ENCODE assay signal across 15 cellular contexts in genomic region chr18:26134110-26134509, GRCh38. TPM values are rescaled to one million over a fixed set of nuclear protein-coding genes. Genes with fewer than 3 reads are reported as not detected.
DNase-seq lines count a peak whose midpoint lies in the region; ATAC-seq and TF ChIP-seq lines count a peak whose summit lies in the region.
"Had no signal": no experiment of that assay in that cellular context is flagged by ENCODE, and none has a peak within 500 bp of the region (broad histone marks: within the 10 kb centered on the region; RNA-seq: fewer than 3 reads in every experiment).

No MANE protein-coding gene starts in this region.

- H4K12ac ChIP-seq in trophoblast cell (ENCODE audit: low read depth, low read length) = peak overlapping the region; percentile 1

- POLR2A ChIA-PET in activated CD4-positive, alpha-beta T cell treated with anti-CD3 and anti-CD28 coated beads, Interleukin-2, amount 10 ng/mL, durations not matched to agents 7 days and 5 days (lab: Charles Lee) = interaction anchor here (0.6 kb wide), 2 partner anchors 19 to 61 kb away, joined by 3 read pairs; no protein-coding TSS in a partner anchor

- no peak overlapping the region for H4K91ac ChIP-seq in trophoblast cell (ENCODE audit: low read depth, low read length)

- H2BK12ac ChIP-seq in trophoblast cell (ENCODE audit: low read length) = no peak overlapping the region

- H3K27me3 ChIP-seq in trophoblast cell (ENCODE audit: insufficient read depth, low read length) (no peaks in the 10 kb centered on the region), right lobe of liver (no peaks in the 10 kb centered on the region), aorta (ENCODE audit: control insufficient read depth in 1 of 2, insufficient read depth in 2 of 2, low read length in 1 of 2) (peaks cover 0 to 2% of the 10 kb centered on the region in 2 donors)
- H3K27me3 ChIP-seq: esophagus squamous epithelium, suprapubic skin had no signal

- CTCF ChIA-PET in activated CD4-positive, alpha-beta T cell treated with anti-CD3 and anti-CD28 coated beads, Interleukin-2, amount 10 ng/mL, durations not matched to agents 7 days and 5 days (lab: Charles Lee) = no interaction called here

- no peak overlapping the region for H3K9ac ChIP-seq in trophoblast cell (ENCODE audit: low read length)

- peak overlapping the region; percentile 86 for H3K27ac Mint-ChIP-seq in activated CD4-positive, alpha-beta T cell treated with anti-CD3 and anti-CD28 coated beads, Interleukin-2, amount 10 ng/mL, durations not matched to agents 7 days and 5 days
- H3K27ac Mint-ChIP-seq in activated naive CD8-positive, alpha-beta T cell treated with anti-CD3 and anti-CD28 coated beads for 36 hours = peak overlapping the region; percentile 96

- no peak overlapping the region for H3K4ac ChIP-seq in trophoblast cell (ENCODE audit: low read depth, low read length)

- H3K79me2 ChIP-seq in trophoblast cell (ENCODE audit: control insufficient read depth, insufficient read depth, low read length, poor library complexity) = no peaks in the 10 kb centered on the region

- no peak overlapping the region for H2AK5ac ChIP-seq in trophoblast cell (ENCODE audit: low read length)

- intact Hi-C loops in right lobe of liver (cut with DNase I) (no loop called here), aorta (cut with DNase I) (no loop called here)

- TF ChIP-seq CTCF in right lobe of liver (IDR thresholded peaks at IDR 0.05) = no peak

- H3K4me3 ChIP-seq in trophoblast cell (ENCODE audit: low read depth, low read length) = no peak overlapping the region
- H3K4me3 ChIP-seq in right lobe of liver = no peak overlapping the region
- H3K4me3 ChIP-seq in aorta (ENCODE audit: low read length in 2 of 2) = no peak overlapping the region
- H3K4me3 ChIP-seq: suprapubic skin had no signal

- peak; percentile 29 for ATAC-seq in HG03066 (IDR thresholded peaks at IDR 0.05; ENCODE audit: low read depth, unreplicated experiment)
- no peak for ATAC-seq in right lobe of liver
- ATAC-seq in aorta (ENCODE audit: low FRiP score) = no peak

- H3K14ac ChIP-seq in trophoblast cell (ENCODE audit: low read length) = no peak overlapping the region

- H3K79me1 ChIP-seq in trophoblast cell (ENCODE audit: low read length) = no peaks in the 10 kb centered on the region

- H3K4me2 ChIP-seq in trophoblast cell (ENCODE audit: low read length) = no peak overlapping the region

- peaks cover 0 to 2% of the 10 kb centered on the region in 2 experiments for H3K4me1 ChIP-seq in trophoblast cell (ENCODE audit: control insufficient read depth in 1 of 2, insufficient read depth in 2 of 2, low read length in 2 of 2)
- no peaks in the 10 kb centered on the region for H3K4me1 ChIP-seq in right lobe of liver
- H3K4me1 ChIP-seq in aorta (ENCODE audit: control insufficient read depth in 1 of 2, insufficient read depth in 2 of 2, low read length in 2 of 2) = no peaks in the 10 kb centered on the region
- H3K4me1 ChIP-seq: esophagus squamous epithelium, suprapubic skin had no signal

- H3K9me3 ChIP-seq in trophoblast cell (ENCODE audit: insufficient read depth, low read depth, low read length) = peaks cover 3% of the 10 kb centered on the region
- H3K9me3 ChIP-seq in right lobe of liver = no peaks in the 10 kb centered on the region
- H3K9me3 ChIP-seq in aorta (ENCODE audit: control insufficient read depth, low read length) = peaks cover 5% of the 10 kb centered on the region
- H3K9me3 ChIP-seq: esophagus squamous epithelium, suprapubic skin had no signal

- H2BK5ac ChIP-seq in trophoblast cell (ENCODE audit: low read depth, low read length, poor library complexity) = no peak overlapping the region

- H3K18ac ChIP-seq in trophoblast cell (ENCODE audit: low read length) = no peak overlapping the region

- H3K4me1 Mint-ChIP-seq in activated CD4-positive, alpha-beta T cell treated with anti-CD3 and anti-CD28 coated beads, Interleukin-2, amount 10 ng/mL, durations not matched to agents 7 days and 5 days = no peaks in the 10 kb centered on the region
- H3K4me1 Mint-ChIP-seq in activated naive CD8-positive, alpha-beta T cell treated with anti-CD3 and anti-CD28 coated beads for 36 hours = peaks cover 6% of the 10 kb centered on the region

- peak; percentile 7 for DNase-seq in activated CD4-positive, alpha-beta T cell treated with anti-CD3 and anti-CD28 coated beads, Interleukin-2, amount 10 ng/mL, durations not matched to agents 7 days and 5 days
- no peak for DNase-seq in activated CD4-positive, alpha-beta T cell treated with anti-CD3 and anti-CD28 coated beads for 48 hours
- peak; percentile 7 for DNase-seq in activated naive CD8-positive, alpha-beta T cell treated with anti-CD3 and anti-CD28 coated beads for 36 hours
- no peak for DNase-seq in trophoblast cell
- DNase-seq in SIG-M5 treated with dmso at 0.1 percent for 504 hours (lab: John Stamatoyannopoulos, UW; ENCODE audit: unreplicated experiment) = no peak
- DNase-seq in right lobe of liver = no peak
- DNase-seq in aorta = no peak
- DNase-seq: DMS79 treated with DMSO at 0.1 percent for 48 hours, esophagus squamous epithelium, NCI-H446 treated with DMSO at 0.1 percent for 48 hours had no signal

- H3K36me3 ChIP-seq in trophoblast cell (ENCODE audit: control insufficient read depth in 1 of 2, insufficient read depth in 2 of 2, low read length in 2 of 2) = no peaks in the 10 kb centered on the region
- H3K36me3 ChIP-seq in right lobe of liver = no peaks in the 10 kb centered on the region
- H3K36me3 ChIP-seq in aorta (ENCODE audit: control insufficient read depth in 1 of 2, insufficient read depth in 2 of 2, low read length in 1 of 2) = no peaks in the 10 kb centered on the region
- H3K36me3 ChIP-seq: esophagus squamous epithelium, suprapubic skin had no signal

- no peaks in the 10 kb centered on the region for H3K9me3 Mint-ChIP-seq in activated CD4-positive, alpha-beta T cell treated with anti-CD3 and anti-CD28 coated beads, Interleukin-2, amount 10 ng/mL, durations not matched to agents 7 days and 5 days
- H3K9me3 Mint-ChIP-seq in activated naive CD8-positive, alpha-beta T cell treated with anti-CD3 and anti-CD28 coated beads for 36 hours = peaks cover 1% of the 10 kb centered on the region

- H2BK120ac ChIP-seq in trophoblast cell (ENCODE audit: insufficient read depth, low read length, poor library complexity) = no peak overlapping the region

- WGBS in trophoblast cell (ENCODE audit: extremely low coverage, insufficient coverage, insufficient read length) = no CpG with 5 or more reads among the region's 6 CpGs
- WGBS in right lobe of liver (ENCODE audit: insufficient coverage, low coverage, low lambda C conversion rate, missing lambda C conversion rate) = 77% methylated on average over 5 of the region's 6 CpGs
- WGBS in aorta, 2 donors = 84 to 87% methylated on average over 6 of the region's 6 CpGs

- H3K27ac ChIP-seq in trophoblast cell (ENCODE audit: low read depth, low read length) (no peak overlapping the region), right lobe of liver (no peak overlapping the region), aorta (ENCODE audit: low read depth in 1 of 2, low read length in 2 of 2) (no peak overlapping the region)
- H3K27ac ChIP-seq: esophagus squamous epithelium, suprapubic skin had no signal

- H4K8ac ChIP-seq in trophoblast cell (ENCODE audit: low read depth, low read length) = no peak overlapping the region

- no peaks in the 10 kb centered on the region for H3K27me3 Mint-ChIP-seq in activated CD4-positive, alpha-beta T cell treated with anti-CD3 and anti-CD28 coated beads, Interleukin-2, amount 10 ng/mL, durations not matched to agents 7 days and 5 days
- no peaks in the 10 kb centered on the region for H3K27me3 Mint-ChIP-seq in activated naive CD8-positive, alpha-beta T cell treated with anti-CD3 and anti-CD28 coated beads for 36 hours

- no peak overlapping the region for H3K23ac ChIP-seq in trophoblast cell (ENCODE audit: low read length)

- peak overlapping the region; percentile 69 for H3K4me3 Mint-ChIP-seq in activated CD4-positive, alpha-beta T cell treated with anti-CD3 and anti-CD28 coated beads, Interleukin-2, amount 10 ng/mL, durations not matched to agents 7 days and 5 days
- H3K4me3 Mint-ChIP-seq in activated naive CD8-positive, alpha-beta T cell treated with anti-CD3 and anti-CD28 coated beads for 36 hours = peak overlapping the region; percentile 83

- no peaks in the 10 kb centered on the region for H3K36me3 Mint-ChIP-seq in activated CD4-positive, alpha-beta T cell treated with anti-CD3 and anti-CD28 coated beads, Interleukin-2, amount 10 ng/mL, durations not matched to agents 7 days and 5 days (ENCODE audit: low read depth)
- no peaks in the 10 kb centered on the region for H3K36me3 Mint-ChIP-seq in activated naive CD8-positive, alpha-beta T cell treated with anti-CD3 and anti-CD28 coated beads for 36 hours

- no peak for TF ChIP-seq POLR2A in right lobe of liver (IDR thresholded peaks at IDR 0.05)

- no peak overlapping the region for H2AFZ ChIP-seq in trophoblast cell (ENCODE audit: insufficient read depth, low read length, poor library complexity)

RNA-seq across cellular contexts. Expression of gene PSMA8, which starts 0.4 kb away (rescaled TPM):
- 1 to 10 TPM in 1 of 2 experiments, under 1 TPM in 1; 0.89 to 1.2 TPM for total RNA-seq in activated CD4-positive, alpha-beta T cell treated with anti-CD3 and anti-CD28 coated beads, Interleukin-2, amount 10 ng/mL, durations not matched to agents 7 days and 5 days
- 1 to 10 TPM; 3.3 to 3.6 TPM for total RNA-seq in activated naive CD8-positive, alpha-beta T cell treated with anti-CD3 and anti-CD28 coated beads for 36 hours
- not detected in 2 replicates for polyA plus RNA-seq in trophoblast cell (2013)
- total RNA-seq in right lobe of liver (not detected), aorta (not detected)
- not detected for polyA plus RNA-seq in aorta
- total RNA-seq: cardiac septum, esophagus squamous epithelium, mucosa of gallbladder, RPMI7951, suprapubic skin had no signal

RNA-seq across cellular contexts. Expression of gene SS18, which starts 43.7 kb away (rescaled TPM):
- 10 to 100 TPM; 72.6 to 82.6 TPM for total RNA-seq in activated CD4-positive, alpha-beta T cell treated with anti-CD3 and anti-CD28 coated beads, Interleukin-2, amount 10 ng/mL, durations not matched to agents 7 days and 5 days
- 10 to 100 TPM; 51.8 to 53.3 TPM for total RNA-seq in activated naive CD8-positive, alpha-beta T cell treated with anti-CD3 and anti-CD28 coated beads for 36 hours
- 86.9 and 90.0 TPM in 2 replicates for polyA plus RNA-seq in trophoblast cell (2013)
- total RNA-seq in right lobe of liver (10 to 100 TPM; 26.6 to 47.3 (median 37.6) TPM), aorta (10 to 100 TPM; 70.8 to 81.3 TPM)
- polyA plus RNA-seq in aorta = 10 to 100 TPM; 26.4 to 50.8 TPM

Comparison
In these comparisons a context has a peak if more than half of its experiments do, and no peak if none do; other contexts are left out.
1. DNase-seq: peak in activated CD4-positive, alpha-beta T cell treated with anti-CD3 and anti-CD28 coated beads, Interleukin-2, amount 10 ng/mL, durations not matched to agents 7 days and 5 days (single experiment) and activated naive CD8-positive, alpha-beta T cell treated with anti-CD3 and anti-CD28 coated beads for 36 hours (single experiment); none in activated CD4-positive, alpha-beta T cell treated with anti-CD3 and anti-CD28 coated beads for 48 hours (single experiment), trophoblast cell (0 of 2), SIG-M5 treated with dmso at 0.1 percent for 504 hours (single experiment), right lobe of liver (0 of 3) and aorta (0 of 2).